Comparison of ENCODE assay signal across 1 cellular context in genomic region chr22:41512421-41513194, GRCh38.
TF ChIP-seq lines count a peak whose summit lies in the region.

No MANE protein-coding gene starts in this region.

TF ChIP-seq in K562, 482 proteins besides CTCF, POLR2A, EP300 and RAD21 (continued from another document and continues in another):
- TF ChIP-seq ZBTB34 (CRISPR knock-in tag; IDR thresholded peaks at IDR 0.05) (no peak), TCFL5 (CRISPR knock-in tag; conservative IDR thresholded peaks at IDR 0.05) (no peak), ZNF655 (CRISPR knock-in tag; IDR thresholded peaks at IDR 0.05) (no peak), TBL1XR1 (IDR thresholded peaks at IDR 0.05; ENCODE audit: low read length in 2 of 2) (no peak), GABPA (tag; conservative IDR thresholded peaks at IDR 0.05; ENCODE audit: low read depth) (no peak), CSDE1 (IDR thresholded peaks at IDR 0.05) (no peak), PTRF (tag; IDR thresholded peaks at IDR 0.05) (no peak), MAFG (tag; conservative IDR thresholded peaks at IDR 0.05) (peak; percentile 97), ETS1 (conservative IDR thresholded peaks at IDR 0.05; ENCODE audit: control insufficient read depth, low read depth, low read length) (no peak), ZBTB1 (CRISPR knock-in tag; IDR thresholded peaks at IDR 0.05; ENCODE audit: borderline replicate concordance, low read depth) (no peak), NFIX (CRISPR knock-in tag; IDR thresholded peaks at IDR 0.05; ENCODE audit: low read depth) (no peak), EP400 (IDR thresholded peaks at IDR 0.05) (peak; percentile 40; the same call in 1 of the 2 replicates), CBX5 (IDR thresholded peaks at IDR 0.05; ENCODE audit: borderline replicate concordance, low read depth) (no peak), ESRRB (CRISPR knock-in tag; IDR thresholded peaks at IDR 0.05; ENCODE audit: borderline replicate concordance) (no peak), ZNF778 (CRISPR knock-in tag; IDR thresholded peaks at IDR 0.05) (no peak), DIDO1 (tag; IDR thresholded peaks at IDR 0.05; ENCODE audit: low read depth) (no peak), BRD9 (IDR thresholded peaks at IDR 0.05; ENCODE audit: low read depth, partially characterized antibody) (no peak), ZNF609 (CRISPR knock-in tag; IDR thresholded peaks at IDR 0.05; ENCODE audit: borderline replicate concordance) (no peak), ETV5 (CRISPR knock-in tag; IDR thresholded peaks at IDR 0.05; ENCODE audit: low read depth) (no peak), ZNF436 (CRISPR knock-in tag; IDR thresholded peaks at IDR 0.05) (no peak), LARP7 (IDR thresholded peaks at IDR 0.05) (no peak), FOXA1 (IDR thresholded peaks at IDR 0.05; ENCODE audit: borderline replicate concordance) (no peak), THRAP3 (IDR thresholded peaks at IDR 0.05; ENCODE audit: borderline replicate concordance) (no peak), ZKSCAN3 (CRISPR knock-in tag; IDR thresholded peaks at IDR 0.05) (no peak), ZNF347 (CRISPR knock-in tag; IDR thresholded peaks at IDR 0.05; ENCODE audit: low read depth) (no peak), MTA2 (IDR thresholded peaks at IDR 0.05; ENCODE audit: low read depth) (no peak), ZFP30 (CRISPR knock-in tag; IDR thresholded peaks at IDR 0.05; ENCODE audit: borderline replicate concordance) (no peak), TEAD2 (tag; IDR thresholded peaks at IDR 0.05) (no peak), ZBTB2 (IDR thresholded peaks at IDR 0.05) (no peak), PATZ1 (CRISPR knock-in tag; IDR thresholded peaks at IDR 0.05; ENCODE audit: borderline replicate concordance) (no peak), ZFP36 (IDR thresholded peaks at IDR 0.05; ENCODE audit: low read depth, low read length, partially characterized antibody) (no peak), SETDB1 (IDR thresholded peaks at IDR 0.05; ENCODE audit: low read length) (no peak), MYNN (IDR thresholded peaks at IDR 0.05) (peak; percentile 50; the same call in 1 of the 2 replicates), MYNN (CRISPR knock-in tag; IDR thresholded peaks at IDR 0.05) (no peak), SP2 (IDR thresholded peaks at IDR 0.05; ENCODE audit: extremely low read depth, low read depth, low read length, poor library complexity, severe bottlenecking) (no peak), RBFOX2 (IDR thresholded peaks at IDR 0.05; ENCODE audit: low read depth, low read length) (0 out of 2 replicates have a peak, but pooled peaks have one; percentile 33), BMI1 (IDR thresholded peaks at IDR 0.05; ENCODE audit: low read length) (no peak), E2F8 (IDR thresholded peaks at IDR 0.05; ENCODE audit: low read depth, partially characterized antibody) (no peak), EGR1 (conservative IDR thresholded peaks at IDR 0.05) (no peak), TAF1 (IDR thresholded peaks at IDR 0.05; ENCODE audit: control insufficient read depth, extremely low read depth, insufficient read depth, low read length, severe bottlenecking) (no peak), ERF (CRISPR knock-in tag; IDR thresholded peaks at IDR 0.05) (no peak), ZNF316 (IDR thresholded peaks at IDR 0.05) (peak; percentile 100), CXXC5 (CRISPR knock-in tag; IDR thresholded peaks at IDR 0.05) (peak; percentile 46; the same call in 1 of the 2 replicates), CBFA2T3 (IDR thresholded peaks at IDR 0.05) (no peak; the same call in 1 of the 2 replicates), CCAR2 (IDR thresholded peaks at IDR 0.05; ENCODE audit: low read depth, low read length) (no peak), DACH1 (IDR thresholded peaks at IDR 0.05; ENCODE audit: partially characterized antibody) (no peak), FOXK2 (conservative IDR thresholded peaks at IDR 0.05 in 1 of 2, IDR thresholded peaks at IDR 0.05 in 1 of 2; ENCODE audit: low read depth in 2 of 2) (no peak), ZNF75A (CRISPR knock-in tag; IDR thresholded peaks at IDR 0.05) (no peak), PREB (CRISPR knock-in tag; IDR thresholded peaks at IDR 0.05) (no peak), RNF2 (IDR thresholded peaks at IDR 0.05) (peak; percentile 71), GATA2 (CRISPR knock-in tag; IDR thresholded peaks at IDR 0.05) (no peak)
